In genomic region chr14:103867020-103867419, GRCh38 we compare ENCODE assay signal across 20 cellular contexts. TPM values are rescaled to one million over a fixed set of nuclear protein-coding genes. Genes with fewer than 3 reads are reported as not detected.
DNase-seq lines count a peak whose midpoint lies in the region; ATAC-seq, FAIRE-seq and TF ChIP-seq lines count a peak whose summit lies in the region.
"Had no signal": no experiment of that assay in that cellular context is flagged by ENCODE, and none has a peak within 500 bp of the region (broad histone marks: within the 10 kb centered on the region; RNA-seq: fewer than 3 reads in every experiment).

No MANE protein-coding gene starts in this region.

- WGBS in HepG2 (ENCODE audit: low lambda C conversion rate): 71% methylated on average over 6 of the region's 10 CpGs
- WGBS in right lobe of liver (ENCODE audit: insufficient coverage, low coverage, low lambda C conversion rate, missing lambda C conversion rate): 83% methylated on average over 2 of the region's 10 CpGs
- WGBS in esophagus squamous epithelium, 2 donors: 27 to 46% methylated on average over 6 to 7 of the region's 10 CpGs
- no CpG with 5 or more reads among the region's 10 CpGs for WGBS in neuronal stem cell (ENCODE audit: extremely low coverage in 2 of 2, insufficient read length in 2 of 2, insufficient replicate concordance in 1 of 2), 2 donors

- peaks cover 75% of the 10 kb centered on the region for H3K4me1 ChIP-seq in HepG2 (ENCODE audit: insufficient read depth, low read length)
- peaks cover 0 to 6% (median 3%) of the 10 kb centered on the region in 4 donors for H3K4me1 ChIP-seq in right lobe of liver
- peaks cover 15 to 56% (median 39%) of the 10 kb centered on the region in 3 donors for H3K4me1 ChIP-seq in esophagus squamous epithelium
- H3K4me1 ChIP-seq in neuronal stem cell (ENCODE audit: control insufficient read depth in 2 of 2, insufficient read depth in 1 of 2, low read depth in 1 of 2, low read length in 2 of 2): peaks cover 0 to 9% of the 10 kb centered on the region in 2 donors
- peaks cover 0 to 8% (median 4%) of the 10 kb centered on the region in 4 donors for H3K4me1 ChIP-seq in Peyer's patch
- H3K4me1 ChIP-seq: psoas muscle had no signal

- peak overlapping the region; percentile 80 for H3K23ac ChIP-seq in neuronal stem cell (ENCODE audit: low read depth, low read length, poor library complexity)

- CTCF ChIA-PET in HepG2 (lab: Yijun Ruan, JAX; ENCODE audit: low intra/inter-chr PET ratio, low total read pairs): no interaction called here

- H3K4me3 ChIP-seq in HepG2 (replicated peaks in 1 of 3; ENCODE audit: insufficient read depth in 1 of 3, low read depth in 2 of 3, low read length in 3 of 3): peak overlapping the region in 1 of 3 experiments; percentile 31; a peak in 1 of 6 replicates
- H3K4me3 ChIP-seq in right lobe of liver: no peak overlapping the region
- H3K4me3 ChIP-seq in esophagus squamous epithelium: no peak overlapping the region
- no peak overlapping the region for H3K4me3 ChIP-seq in neuronal stem cell (ENCODE audit: low read length in 2 of 2)
- no peak overlapping the region for H3K4me3 ChIP-seq in Peyer's patch
- H3K4me3 ChIP-seq: adrenal gland, gastroesophageal sphincter, PC-9, psoas muscle, tibial nerve had no signal

- no peaks in the 10 kb centered on the region for H3K79me1 ChIP-seq in neuronal stem cell (ENCODE audit: low read depth, low read length)

- H3K79me2 ChIP-seq in HepG2 (ENCODE audit: insufficient read depth, low read length): no peaks in the 10 kb centered on the region

- peak overlapping the region; percentile 94 for H3K14ac ChIP-seq in neuronal stem cell (ENCODE audit: low read length)

- H2BK120ac ChIP-seq in neuronal stem cell (ENCODE audit: low read depth, low read length): no peak overlapping the region

- TF ChIP-seq POLR2A in HepG2 (IDR thresholded peaks at IDR 0.05; ENCODE audit: insufficient read depth in 1 of 2, low read depth in 2 of 2, low read length in 2 of 2): no peak
- no peak for TF ChIP-seq POLR2A in right lobe of liver (IDR thresholded peaks at IDR 0.05)
- TF ChIP-seq POLR2A in esophagus squamous epithelium (IDR thresholded peaks at IDR 0.05): no peak
- TF ChIP-seq POLR2A in Peyer's patch (IDR thresholded peaks at IDR 0.05): no peak

- H2BK12ac ChIP-seq in neuronal stem cell (ENCODE audit: low read length): no peak overlapping the region

- no peaks in the 10 kb centered on the region for H4K20me1 ChIP-seq in HepG2 (ENCODE audit: insufficient read depth, low read length)

- no peaks in the 10 kb centered on the region for H3K27me3 ChIP-seq in HepG2 (ENCODE audit: control insufficient read depth in 1 of 2, insufficient read depth in 2 of 2, low read length in 2 of 2)
- H3K27me3 ChIP-seq in right lobe of liver: no peaks in the 10 kb centered on the region
- H3K27me3 ChIP-seq in esophagus squamous epithelium: no peaks in the 10 kb centered on the region
- no peaks in the 10 kb centered on the region for H3K27me3 ChIP-seq in neuronal stem cell (ENCODE audit: control insufficient read depth in 3 of 3, insufficient read depth in 3 of 3, low read depth in 1 of 3, low read length in 3 of 3)
- H3K27me3 ChIP-seq in Peyer's patch: no peaks in the 10 kb centered on the region
- H3K27me3 ChIP-seq: adrenal gland, gastroesophageal sphincter, tibial nerve had no signal

- POLR2A ChIA-PET in HepG2 (lab: Yijun Ruan, JAX): interaction anchor here (1.2 to 6.2 kb wide), 3 partner anchors 11 to 22 kb away, joined by 6 to 84 read pairs (median 6); no protein-coding TSS in a partner anchor

- H4K91ac ChIP-seq in neuronal stem cell (ENCODE audit: low read depth, low read length, poor library complexity): peak overlapping the region; percentile 9

- FAIRE-seq in HepG2 (lab: Jason Lieb, UNC): no peak
- FAIRE-seq: kidney had no signal

- TF ChIP-seq EP300 in HepG2 (IDR thresholded peaks at IDR 0.05; ENCODE audit: low read depth in 2 of 2, low read length in 2 of 2) (no peak), HepG2 (CRISPR knock-in tag; IDR thresholded peaks at IDR 0.05; ENCODE audit: borderline replicate concordance) (no peak)

- no peak for TF ChIP-seq CTCF in HepG2 (CRISPR knock-in tag; IDR thresholded peaks at IDR 0.05)
- TF ChIP-seq CTCF in right lobe of liver (IDR thresholded peaks at IDR 0.05): no peak
- no peak for TF ChIP-seq CTCF in esophagus squamous epithelium (IDR thresholded peaks at IDR 0.05)
- no peak for TF ChIP-seq CTCF in Peyer's patch (IDR thresholded peaks at IDR 0.05)

- H3K36me3 ChIP-seq in HepG2 (replicated peaks in 1 of 2; ENCODE audit: control insufficient read depth in 1 of 2, insufficient read depth in 2 of 2, low read length in 2 of 2) (no peaks in the 10 kb centered on the region), right lobe of liver (no peaks in the 10 kb centered on the region), esophagus squamous epithelium (no peaks in the 10 kb centered on the region), neuronal stem cell (replicated peaks in 1 of 2; ENCODE audit: control insufficient read depth in 2 of 2, insufficient read depth in 2 of 2, low read length in 2 of 2) (no peaks in the 10 kb centered on the region), Peyer's patch (no peaks in the 10 kb centered on the region)
- H3K36me3 ChIP-seq: adrenal gland, gastroesophageal sphincter, tibial nerve had no signal

- no peak overlapping the region for H3K4ac ChIP-seq in neuronal stem cell (ENCODE audit: low read length)

- H3K9me3 ChIP-seq in HepG2 (ENCODE audit: low read length): no peaks in the 10 kb centered on the region
- H3K9me3 ChIP-seq in right lobe of liver: no peaks in the 10 kb centered on the region
- no peaks in the 10 kb centered on the region for H3K9me3 ChIP-seq in esophagus squamous epithelium
- H3K9me3 ChIP-seq in neuronal stem cell (replicated peaks in 1 of 2; ENCODE audit: control insufficient read depth in 2 of 2, insufficient read depth in 1 of 2, low read depth in 1 of 2, low read length in 2 of 2): no peaks in the 10 kb centered on the region
- H3K9me3 ChIP-seq in Peyer's patch: no peaks in the 10 kb centered on the region
- H3K9me3 ChIP-seq: adrenal gland, gastroesophageal sphincter, psoas muscle, tibial nerve had no signal

- no TSS peak for BruUV-seq in HepG2 (replicated peaks; lab: Mats Ljungman, UMichigan)

- no peak overlapping the region for H3K18ac ChIP-seq in neuronal stem cell (ENCODE audit: low read length)

- DNase-seq in HepG2 (ENCODE audit: low spot score) (no peak), right lobe of liver (no peak), esophagus squamous epithelium (lab: John Stamatoyannopoulos, UW) (no peak), neuronal stem cell (ENCODE audit: low spot score) (no peak), NCI-H1092 treated with DMSO at 0.1 percent for 48 hours (lab: John Stamatoyannopoulos, UW) (no peak), Peyer's patch (no peak), posterior vena cava (ENCODE audit: low spot score) (no peak)
- DNase-seq: activated B cell treated with CpG ODN at 0.5 μM for 24 hours; activated CD4-positive, alpha-beta T cell treated with anti-CD3 and anti-CD28 coated beads, Interleukin-2, amount 50 U/mL, for 4 hours; activated naive CD4-positive, alpha-beta T cell treated with anti-CD3 and anti-CD28 coated beads for 36 hours; CD8-positive, alpha-beta memory T cell; cortex of kidney; endodermal cell; psoas muscle had no signal

- H3K27ac ChIP-seq in HepG2 (ENCODE audit: extremely low read length, insufficient read depth, low read length) (no peak overlapping the region), right lobe of liver (no peak overlapping the region), esophagus squamous epithelium (peak overlapping the region; percentile 76 to 85 (median 81)), neuronal stem cell (replicated peaks; ENCODE audit: low read length) (no peak overlapping the region), Peyer's patch (no peak overlapping the region)
- H3K27ac ChIP-seq: PC-9, psoas muscle, tibial nerve had no signal

- H2BK5ac ChIP-seq in neuronal stem cell (ENCODE audit: low read length): peak overlapping the region; percentile 82

- ATAC-seq in HepG2 (no peak), right lobe of liver (no peak), HG03045 (IDR thresholded peaks at IDR 0.05; ENCODE audit: unreplicated experiment) (no peak)

- intact Hi-C loops in HepG2 (cut with micrococcal nuclease; ENCODE audit: unreplicated experiment): no loop called here
- intact Hi-C loops in right lobe of liver (cut with DNase I): no loop called here
- intact Hi-C loops in esophagus squamous epithelium (cut with DNase I): no loop called here
- intact Hi-C loops in posterior vena cava (cut with DNase I): no loop called here

- H3K9ac ChIP-seq in HepG2 (ENCODE audit: insufficient read depth, low read depth, low read length): no peak overlapping the region; the same call in 1 of the 2 replicates
- no peak overlapping the region for H3K9ac ChIP-seq in neuronal stem cell (ENCODE audit: low read depth, low read length, poor library complexity)

- H2AFZ ChIP-seq in HepG2 (ENCODE audit: low read length) (no peak overlapping the region), neuronal stem cell (ENCODE audit: low read length) (no peak overlapping the region)
- H2AFZ ChIP-seq: PC-9 had no signal

- peak overlapping the region; percentile 37 for H2BK15ac ChIP-seq in neuronal stem cell (ENCODE audit: low read length)

- peak overlapping the region; percentile 95 for H2AK5ac ChIP-seq in neuronal stem cell (ENCODE audit: low read depth, low read length)

- in situ Hi-C loops in HepG2 (cut with HindIII; ENCODE audit: extremely low pct_ligation_motif_present, low pct_unique_long_range_greater_than_20kb): no loop called here

- TF ChIP-seq RAD21 in HepG2 (CRISPR knock-in tag; IDR thresholded peaks at IDR 0.05): no peak

- no peak overlapping the region for H4K8ac ChIP-seq in neuronal stem cell (ENCODE audit: low read depth, low read length)

- H3K4me2 ChIP-seq in HepG2 (ENCODE audit: low read depth, low read length) (peak overlapping the region; percentile 52), neuronal stem cell (ENCODE audit: insufficient read depth, low read length, poor library complexity, severe bottlenecking) (no peak overlapping the region)
- H3K4me2 ChIP-seq: PC-9 had no signal

RNA-seq across cellular contexts. Expression of gene PPP1R13B, which starts 19.6 kb away (rescaled TPM):
- total RNA-seq in HepG2 (2016; rRNA removed; fragmentation: Illumina TruSeq; extraction: Trizol) (5.3 and 9.4 TPM in 2 replicates), right lobe of liver (10 to 100 TPM in 5 of 6 experiments, 1 to 10 TPM in 1; 9.2 to 22.4 (median 13.9) TPM), esophagus squamous epithelium (10 to 100 TPM; 12.7 to 25.0 (median 20.6) TPM), Peyer's patch (10 to 100 TPM; 30.5 to 78.3 (median 54.0) TPM), posterior vena cava (10 to 100 TPM; 17.8 to 29.6 TPM)
- total RNA-seq in HepG2 (2016; cell fraction: cytosol; rRNA removed; fragmentation: Illumina TruSeq; extraction: Trizol; ENCODE audit: low read depth): 36.5 and 44.3 TPM in 2 replicates
- total RNA-seq in HepG2 (2016; cell fraction: insoluble cytoplasmic fraction; rRNA removed; fragmentation: Illumina TruSeq; extraction: Trizol): 5.9 and 7.8 TPM in 2 replicates
- 11.4 and 12.4 TPM in 2 replicates for total RNA-seq in HepG2 (2016; cell fraction: membrane; rRNA removed; fragmentation: Illumina TruSeq; extraction: Trizol)
- total RNA-seq in HepG2 (2016; cell fraction: nucleus; rRNA removed; fragmentation: Illumina TruSeq; extraction: Trizol): 13.0 and 13.3 TPM in 2 replicates
- polyA plus RNA-seq in HepG2 (2011; rRNA removed): 4.6 and 5.3 TPM in 2 replicates
- polyA plus RNA-seq in HepG2 (2011; cell fraction: cytosol; rRNA removed): 2.9 and 3.0 TPM in 2 replicates
- 20.9 and 24.0 TPM in 2 replicates for polyA plus RNA-seq in HepG2 (2011; cell fraction: nucleus; rRNA removed)
- 5.1 and 6.3 TPM in 2 replicates for polyA plus RNA-seq in HepG2 (2012)
- polyA plus RNA-seq in HepG2 (2016; cell fraction: cytosol; fragmentation: Illumina TruSeq; extraction: Trizol; ENCODE audit: low read depth): 2.2 and 2.3 TPM in 2 replicates
- polyA plus RNA-seq in HepG2 (2016; cell fraction: insoluble cytoplasmic fraction; fragmentation: Illumina TruSeq; extraction: Trizol; ENCODE audit: low read depth): 4.2 and 6.1 TPM in 2 replicates
- polyA plus RNA-seq in HepG2 (2016; cell fraction: membrane; fragmentation: Illumina TruSeq; extraction: Trizol; ENCODE audit: low read depth): 4.0 and 4.8 TPM in 2 replicates
- 33.9 and 35.1 TPM in 2 replicates for polyA plus RNA-seq in HepG2 (2016; cell fraction: nucleus; fragmentation: Illumina TruSeq; extraction: Trizol; ENCODE audit: insufficient read depth, low read depth)
- 8.5 and 13.6 TPM in 2 replicates for polyA minus RNA-seq in HepG2 (2011; rRNA and poly(A)+ RNA removed; ENCODE audit: low replicate concordance)
- 2.9 and 4.5 TPM in 2 replicates for polyA minus RNA-seq in HepG2 (2011; cell fraction: cytosol; rRNA and poly(A)+ RNA removed)
- polyA minus RNA-seq in HepG2 (2011; cell fraction: nucleus; rRNA and poly(A)+ RNA removed): 14.5 and 21.1 TPM in 2 replicates
- 2.1 TPM for polyA plus RNA-seq in neuronal stem cell (2013, experiment 1 of 2)
- polyA plus RNA-seq in neuronal stem cell (2013, experiment 2 of 2): 1.6 TPM

Comparison
In these comparisons a context has a peak if more than half of its experiments do, and no peak if none do; other contexts are left out.
1. H3K27ac ChIP-seq: peak in esophagus squamous epithelium (4 of 4); none in HepG2 (single experiment), right lobe of liver (0 of 3), neuronal stem cell (single experiment) and Peyer's patch (0 of 4).